8 cellular contexts compared by ENCODE assay signal in genomic region chr18:70892381-70892780, GRCh38.
"Had no signal": no experiment of that assay in that cellular context is flagged by ENCODE, and none has a peak within 500 bp of the region (broad histone marks: within the 10 kb centered on the region; RNA-seq: fewer than 3 reads in every experiment).

No MANE protein-coding gene starts in this region.

- FAIRE-seq: H1, H54, HepG2 had no signal

- DNase-seq: H9, HCEC 1CT, KBM-7 had no signal

- H3K4me3 ChIP-seq: GM23338 had no signal

- H3K27ac ChIP-seq: HL-60 had no signal

- ATAC-seq: GM23338, HepG2 had no signal
